Comparison of ENCODE assay signal across 24 cellular contexts in genomic region chr2:143469323-143469722, GRCh38.
"Had no signal": no experiment of that assay in that cellular context is flagged by ENCODE, and none has a peak within 500 bp of the region (broad histone marks: within the 10 kb centered on the region; RNA-seq: fewer than 3 reads in every experiment).

No MANE protein-coding gene starts in this region.

- H3K9me3 ChIP-seq: right lobe of liver, testis, uterus had no signal

- H3K4me3 Mint-ChIP-seq: activated naive CD4-positive, alpha-beta T cell treated with anti-CD3 and anti-CD28 coated beads, Interleukin-2, amount 10 ng/mL, durations not matched to agents 7 days and 5 days; activated naive CD8-positive, alpha-beta T cell treated with anti-CD3 and anti-CD28 coated beads, Interleukin-2, amount 50 U/mL, for 24 hours; immature natural killer cell; naive thymus-derived CD4-positive, alpha-beta T cell; neural crest cell; T-helper 2 cell treated with Interferon-gamma antibody and Interleukin-4, amounts not matched to agents 5 μg/mL and 100 μg/mL, for 36 hours had no signal

- ATAC-seq: left lobe of liver; naive thymus-derived CD4-positive, alpha-beta T cell; right lobe of liver had no signal

- H3K4me3 ChIP-seq: cardiac muscle cell, hepatocyte, lung, right lobe of liver, skin epidermis, testis, uterus had no signal

- H3K36me3 ChIP-seq: cardiac muscle cell, right lobe of liver, uterus had no signal

- H3K27ac ChIP-seq: cardiac muscle cell, hepatocyte, right lobe of liver, skin epidermis, testis, uterus had no signal

- H2AFZ ChIP-seq: hepatocyte had no signal

- DNase-seq: activated CD4-positive, alpha-beta T cell treated with anti-CD3 and anti-CD28 coated beads for 1 hour; activated CD4-positive, alpha-beta T cell treated with anti-CD3 and anti-CD28 coated beads, Interleukin-2, amount 50 U/mL, for 4 hours; activated CD8-positive, alpha-beta memory T cell treated with anti-CD3 and anti-CD28 coated beads for 24 hours; activated CD8-positive, alpha-beta memory T cell treated with anti-CD3 and anti-CD28 coated beads, Interleukin-2, amount 50 U/mL, for 4 hours; activated effector memory CD4-positive, alpha-beta T cell treated with Interleukin-2 at 50 U/mL for 16 hours; activated naive CD4-positive, alpha-beta T cell treated with anti-CD3 and anti-CD28 coated beads, Interleukin-2, amount 10 ng/mL, durations not matched to agents 7 days and 5 days; activated naive CD8-positive, alpha-beta T cell treated with anti-CD3 and anti-CD28 coated beads, Interleukin-2, amount 50 U/mL, for 24 hours; activated T-cell treated with anti-CD3 and anti-CD28 coated beads, Interleukin-2, amount 50 U/mL, for 48 hours; glutamatergic neuron; immature natural killer cell; naive thymus-derived CD4-positive, alpha-beta T cell; posterior cingulate gyrus; right lobe of liver; stimulated activated CD4-positive, alpha-beta T cell treated with anti-CD3 and anti-CD28 coated beads, Interleukin-1b, Interleukin-23, amount 100 ng/mL, for 48 hours; testis; trophoblast cell; uterus had no signal

- H3K27ac Mint-ChIP-seq: activated naive CD4-positive, alpha-beta T cell treated with anti-CD3 and anti-CD28 coated beads, Interleukin-2, amount 10 ng/mL, durations not matched to agents 7 days and 5 days; T-helper 2 cell treated with Interferon-gamma antibody and Interleukin-4, amounts not matched to agents 5 μg/mL and 100 μg/mL, for 36 hours had no signal

- H3K4me1 ChIP-seq: right lobe of liver, testis, uterus had no signal

- H3K9me3 Mint-ChIP-seq: activated naive CD4-positive, alpha-beta T cell treated with anti-CD3 and anti-CD28 coated beads, Interleukin-2, amount 10 ng/mL, durations not matched to agents 7 days and 5 days; activated naive CD8-positive, alpha-beta T cell treated with anti-CD3 and anti-CD28 coated beads, Interleukin-2, amount 50 U/mL, for 24 hours; immature natural killer cell; naive thymus-derived CD4-positive, alpha-beta T cell; T-helper 2 cell treated with Interferon-gamma antibody and Interleukin-4, amounts not matched to agents 5 μg/mL and 100 μg/mL, for 36 hours had no signal

- H3K27me3 ChIP-seq: cardiac muscle cell, hepatocyte, right lobe of liver, testis, uterus had no signal

- H3K27me3 Mint-ChIP-seq: activated naive CD4-positive, alpha-beta T cell treated with anti-CD3 and anti-CD28 coated beads, Interleukin-2, amount 10 ng/mL, durations not matched to agents 7 days and 5 days; activated naive CD8-positive, alpha-beta T cell treated with anti-CD3 and anti-CD28 coated beads, Interleukin-2, amount 50 U/mL, for 24 hours; naive thymus-derived CD4-positive, alpha-beta T cell had no signal

- H3K4me2 ChIP-seq: hepatocyte had no signal
